18 cellular contexts compared by ENCODE assay signal in the genomic region with DNA sequence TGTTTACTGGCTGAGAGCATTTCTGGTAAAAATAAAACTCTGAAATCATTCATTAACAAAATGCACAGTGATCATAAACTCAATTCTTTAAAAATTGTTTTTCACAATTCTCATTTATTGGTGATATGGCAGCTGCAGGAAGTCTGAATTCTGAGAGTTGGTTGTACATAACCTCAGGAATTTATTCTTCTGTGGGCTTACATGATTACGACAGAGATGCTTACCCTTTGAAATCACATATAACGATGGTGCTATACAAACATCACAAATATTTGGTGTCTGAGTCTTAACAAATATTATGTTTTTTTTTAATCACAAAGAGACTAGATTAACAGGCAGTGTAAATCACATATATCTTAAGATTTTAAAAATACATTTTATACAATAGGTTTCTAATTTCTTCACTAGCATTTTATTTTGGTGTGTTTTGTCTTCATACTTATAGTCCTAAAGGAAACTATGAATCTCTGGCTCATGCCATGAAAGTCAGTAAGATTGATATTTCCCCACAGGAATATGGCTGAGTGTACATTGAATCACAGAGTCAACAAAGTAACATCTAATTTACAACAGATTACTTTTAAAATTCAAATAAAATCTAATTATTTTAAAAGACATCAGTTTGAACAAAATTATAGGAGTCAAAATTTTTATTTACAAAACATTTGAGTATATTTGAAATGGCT.
DNase-seq lines count a peak whose midpoint lies in the region; ATAC-seq and TF ChIP-seq lines count a peak whose summit lies in the region.
"Had no signal": no experiment of that assay in that cellular context is flagged by ENCODE, and none has a peak within 500 bp of the region (broad histone marks: within the 10 kb centered on the region; RNA-seq: fewer than 3 reads in every experiment).

No MANE protein-coding gene starts in this region.

- TF ChIP-seq CTCF in choroid plexus epithelial cell (conservative IDR thresholded peaks at IDR 0.05; ENCODE audit: low read depth, low read length): no peak

- peak; percentile 88 for DNase-seq in EH (ENCODE audit: low read depth)
- peak; percentile 62 for DNase-seq in NCI-H69 (lab: John Stamatoyannopoulos, UW)
- peak; percentile 84 for DNase-seq in choroid plexus epithelial cell (ENCODE audit: low read depth)
- peak; percentile 76 for DNase-seq in non-pigmented ciliary epithelial cell (ENCODE audit: low read depth)
- no peak for DNase-seq in NK-92 treated with Interleukin-12 subunit alpha and Interleukin-12 subunit beta, amount 100 ng/mL, for 24 hours (lab: John Stamatoyannopoulos, UW)
- DNase-seq in DMS114 treated with DMSO at 0.1 percent for 48 hours (lab: John Stamatoyannopoulos, UW; ENCODE audit: unreplicated experiment): no peak
- DNase-seq in HEK293T (ENCODE audit: extremely low spot score): no peak
- DNase-seq: activated CD8-positive, alpha-beta memory T cell treated with anti-CD3 and anti-CD28 coated beads, Interleukin-2, amount 10 ng/mL, durations not matched to agents 7 days and 5 days; activated naive CD4-positive, alpha-beta T cell treated with anti-CD3 and anti-CD28 coated beads for 36 hours; central memory CD4-positive, alpha-beta T cell; endodermal cell; heart left ventricle; NCI-H2171; posterior cingulate gyrus; WERI-Rb-1 had no signal

- POLR2A ChIA-PET in HEK293T (lab: Yijun Ruan, JAX): no interaction called here

- no peak for ATAC-seq in HG02763 (IDR thresholded peaks at IDR 0.05; ENCODE audit: unreplicated experiment)
- ATAC-seq: activated CD8-positive, alpha-beta memory T cell treated with anti-CD3 and anti-CD28 coated beads, Interleukin-2, amount 10 ng/mL, durations not matched to agents 7 days and 5 days; heart left ventricle had no signal

- CTCF ChIA-PET in HEK293T (lab: Yijun Ruan, JAX): no interaction called here

- H3K4me3 ChIP-seq in choroid plexus epithelial cell (ENCODE audit: low read depth, low read length): no peak overlapping the region
- H3K4me3 ChIP-seq: heart left ventricle, SK-N-MC, suprapubic skin had no signal

TF ChIP-seq in HEK293T, 16 proteins besides CTCF, POLR2A, EP300 and RAD21:
- TF ChIP-seq HDGF (IDR thresholded peaks at IDR 0.05; ENCODE audit: borderline replicate concordance): no peak
- no peak for TF ChIP-seq ELF4 (IDR thresholded peaks at IDR 0.05)
- no peak for TF ChIP-seq FOXK2 (IDR thresholded peaks at IDR 0.05)
- TF ChIP-seq SUZ12 (IDR thresholded peaks at IDR 0.05): no peak
- no peak for TF ChIP-seq SP1 (IDR thresholded peaks at IDR 0.05)
- no peak for TF ChIP-seq TARDBP (IDR thresholded peaks at IDR 0.05)
- no peak for TF ChIP-seq FOXA1 (IDR thresholded peaks at IDR 0.05)
- no peak for TF ChIP-seq NFRKB (IDR thresholded peaks at IDR 0.05)
- no peak for TF ChIP-seq CTBP1 (IDR thresholded peaks at IDR 0.05; ENCODE audit: borderline replicate concordance)
- TF ChIP-seq, protein P1, sequence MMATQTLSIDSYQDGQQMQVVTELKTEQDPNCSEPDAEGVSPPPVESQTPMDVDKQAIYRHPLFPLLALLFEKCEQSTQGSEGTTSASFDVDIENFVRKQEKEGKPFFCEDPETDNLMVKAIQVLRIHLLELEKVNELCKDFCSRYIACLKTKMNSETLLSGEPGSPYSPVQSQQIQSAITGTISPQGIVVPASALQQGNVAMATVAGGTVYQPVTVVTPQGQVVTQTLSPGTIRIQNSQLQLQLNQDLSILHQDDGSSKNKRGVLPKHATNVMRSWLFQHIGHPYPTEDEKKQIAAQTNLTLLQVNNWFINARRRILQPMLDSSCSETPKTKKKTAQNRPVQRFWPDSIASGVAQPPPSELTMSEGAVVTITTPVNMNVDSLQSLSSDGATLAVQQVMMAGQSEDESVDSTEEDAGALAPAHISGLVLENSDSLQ (IDR thresholded peaks at IDR 0.05): no peak

Comparison
In these comparisons a context has a peak if more than half of its experiments do, and no peak if none do; other contexts are left out.
1. DNase-seq: peak in EH (single experiment), NCI-H69 (single experiment), choroid plexus epithelial cell (single experiment) and non-pigmented ciliary epithelial cell (single experiment); none in NK-92 treated with Interleukin-12 subunit alpha and Interleukin-12 subunit beta, amount 100 ng/mL, for 24 hours (single experiment), DMS114 treated with DMSO at 0.1 percent for 48 hours (single experiment) and HEK293T (single experiment).